In genomic region chr3:46496745-46497555, GRCh38 we compare ENCODE assay signal across 8 cellular contexts. TPM values are rescaled to one million over a fixed set of nuclear protein-coding genes. Genes with fewer than 3 reads are reported as not detected.
DNase-seq lines count a peak whose midpoint lies in the region; ATAC-seq and TF ChIP-seq lines count a peak whose summit lies in the region.

No MANE protein-coding gene starts in this region.

- CTCF ChIA-PET in Calu3 (lab: Charles Lee), result interaction anchor here (1.3 kb wide), 1 partner anchor 61 kb away, joined by 11 read pairs; no protein-coding TSS in a partner anchor

- H3K4me1 ChIP-seq in Loucy (ENCODE audit: insufficient read depth, low read length, poor library complexity, severe bottlenecking) (peaks cover 71% of the 10 kb centered on the region), lung (ENCODE audit: control insufficient read depth in 2 of 2, insufficient read depth in 2 of 2, low read length in 2 of 2) (peaks cover 0 to 5% of the 10 kb centered on the region in 2 donors)

- H3K36me3 ChIP-seq in Loucy (ENCODE audit: insufficient read depth, low read length), result no peaks in the 10 kb centered on the region
- H3K36me3 ChIP-seq in lung (ENCODE audit: control insufficient read depth in 2 of 2, insufficient read depth in 2 of 2, low read length in 2 of 2), result no peaks in the 10 kb centered on the region

- H4K20me1 ChIP-seq in Loucy (ENCODE audit: insufficient read depth, low read length, poor library complexity, severe bottlenecking), result no peaks in the 10 kb centered on the region

- no peaks in the 10 kb centered on the region for H3K27me3 ChIP-seq in Loucy (ENCODE audit: insufficient read depth, low read length, poor library complexity, severe bottlenecking)
- H3K27me3 ChIP-seq in lung (ENCODE audit: control insufficient read depth, insufficient read depth), result no peaks in the 10 kb centered on the region

- H3K9me3 ChIP-seq in Loucy (ENCODE audit: insufficient read depth, low read depth, low read length) (no peaks in the 10 kb centered on the region), lung (ENCODE audit: control insufficient read depth in 2 of 2, insufficient read depth in 1 of 2, low read length in 1 of 2) (no peaks in the 10 kb centered on the region)

- DNase-seq in Calu3 (peak; percentile 38), lung (ENCODE audit: low spot score) (no peak)
- peak; percentile 59 for DNase-seq in activated T-cell treated with anti-CD3 and anti-CD28 coated beads, Interleukin-2, amount 50 U/mL, for 24 hours

- no peak overlapping the region for H3K4me2 ChIP-seq in Loucy (ENCODE audit: low read depth, low read length, poor library complexity, severe bottlenecking)

- no TSS peak for BruUV-seq in Calu3 (replicated peaks; lab: Mats Ljungman, UMichigan)

- H3K9ac ChIP-seq in Loucy (ENCODE audit: low read depth, low read length, poor library complexity, severe bottlenecking), result peak overlapping the region; percentile 15

- H2AFZ ChIP-seq in Loucy (ENCODE audit: low read length), result 0 out of 2 replicates have a peak overlapping the region, but pooled peaks have one; percentile 16

- peaks cover 11% of the 10 kb centered on the region for H3K27me3 Mint-ChIP-seq in Calu3 (ENCODE audit: unreplicated experiment)
- H3K27me3 Mint-ChIP-seq in activated T-cell treated with anti-CD3 and anti-CD28 coated beads, Interleukin-2, amount 50 U/mL, for 24 hours, result no peaks in the 10 kb centered on the region

- no peaks in the 10 kb centered on the region for H3K79me2 ChIP-seq in Loucy (ENCODE audit: insufficient read depth, low read length)

- no peaks in the 10 kb centered on the region for H3K9me2 ChIP-seq in Loucy (replicated peaks; ENCODE audit: low read depth, low read length)

- no peak overlapping the region for H3K4me3 ChIP-seq in Loucy (ENCODE audit: low read length, poor library complexity, severe bottlenecking)
- no peak overlapping the region for H3K4me3 ChIP-seq in lung

- H3K36me3 Mint-ChIP-seq in Calu3 (ENCODE audit: insufficient read depth, unreplicated experiment), result no peaks in the 10 kb centered on the region
- H3K36me3 Mint-ChIP-seq in activated T-cell treated with anti-CD3 and anti-CD28 coated beads, Interleukin-2, amount 50 U/mL, for 24 hours (ENCODE audit: low read depth), result no peaks in the 10 kb centered on the region

- no peak overlapping the region for H3K27ac Mint-ChIP-seq in Calu3 (ENCODE audit: unreplicated experiment)
- H3K27ac Mint-ChIP-seq in activated T-cell treated with anti-CD3 and anti-CD28 coated beads, Interleukin-2, amount 50 U/mL, for 24 hours, result no peak overlapping the region

- no peaks in the 10 kb centered on the region for H3K9me3 Mint-ChIP-seq in Calu3 (ENCODE audit: low read depth, unreplicated experiment)
- no peaks in the 10 kb centered on the region for H3K9me3 Mint-ChIP-seq in activated T-cell treated with anti-CD3 and anti-CD28 coated beads, Interleukin-2, amount 50 U/mL, for 24 hours

- ATAC-seq in lung (ENCODE audit: insufficient read depth, low FRiP score) (no peak), HG03442 (IDR thresholded peaks at IDR 0.05; ENCODE audit: unreplicated experiment) (no peak), HG03095 (IDR thresholded peaks at IDR 0.05; ENCODE audit: unreplicated experiment) (no peak), HG02973 (IDR thresholded peaks at IDR 0.05; ENCODE audit: unreplicated experiment) (no peak), HG03460 (IDR thresholded peaks at IDR 0.05; ENCODE audit: unreplicated experiment) (no peak)

- H3F3A ChIP-seq in Loucy (ENCODE audit: low read depth), result no peaks in the 10 kb centered on the region; the same call in 1 of the 2 replicates

- no peak overlapping the region for H3K4me3 Mint-ChIP-seq in Calu3 (ENCODE audit: low read depth, unreplicated experiment)
- no peak overlapping the region for H3K4me3 Mint-ChIP-seq in activated T-cell treated with anti-CD3 and anti-CD28 coated beads, Interleukin-2, amount 50 U/mL, for 24 hours

- H3K27ac ChIP-seq in lung (ENCODE audit: low read depth in 1 of 2, low read length in 1 of 2), result no peak overlapping the region

- WGBS in lung, 2 donors, result 63 to 72% methylated on average over 9 of the region's 9 CpGs

- no peaks in the 10 kb centered on the region for H3K4me1 Mint-ChIP-seq in Calu3 (ENCODE audit: low read depth, unreplicated experiment)
- H3K4me1 Mint-ChIP-seq in activated T-cell treated with anti-CD3 and anti-CD28 coated beads, Interleukin-2, amount 50 U/mL, for 24 hours (ENCODE audit: low read depth), result peaks cover 14% of the 10 kb centered on the region

- intact Hi-C loops in Calu3 (cut with micrococcal nuclease; ENCODE audit: unreplicated experiment), result loop anchor here (2.0 kb wide), 1 partner anchor 62 kb away; no protein-coding TSS in a partner anchor

- peak; percentile 30 for TF ChIP-seq CTCF in Calu3 (IDR thresholded peaks at IDR 0.05; ENCODE audit: unreplicated experiment)
- peak; percentile 72 for TF ChIP-seq CTCF in Loucy (conservative IDR thresholded peaks at IDR 0.05; ENCODE audit: low read length)
- TF ChIP-seq CTCF in lung (IDR thresholded peaks at IDR 0.05; ENCODE audit: control extremely low read depth, extremely low read depth), result peak; percentile 8

RNA-seq across cellular contexts. Expression of gene RTP3, which starts 0.8 kb away (rescaled TPM):
- total RNA-seq in Calu3 (2022) (not detected in 2 replicates), lung (not detected)
- polyA plus RNA-seq in lung, result not detected

RNA-seq across cellular contexts. Expression of gene LTF, which starts 32.2 kb away (rescaled TPM):
- total RNA-seq in Calu3 (2022), result not detected in 2 replicates
- 100 to 1,000 TPM; 102 to 188 TPM for total RNA-seq in lung
- polyA plus RNA-seq in lung, result 10 to 100 TPM; 12.9 to 99.4 TPM

Comparison
In these comparisons a context has a peak if more than half of its experiments do, and no peak if none do; other contexts are left out.
1. CTCF ChIP-seq: peak in every context shown above with its lines; median percentile 72 in Loucy; 30 in Calu3; 8 in lung.
2. RNA of gene LTF, which starts 32.2 kb away (total RNA-seq): 102 to 188 TPM in lung; not detected in Calu3; every median in the first group is over 100 times any median in the second.